ENCODE assay signal across 8 cellular contexts in genomic region chr7:65872776-65873581, GRCh38.
DNase-seq lines count a peak whose midpoint lies in the region; ATAC-seq, FAIRE-seq and TF ChIP-seq lines count a peak whose summit lies in the region.

VKORC1L1 (plus strand) TSS chr7:65873074; CDS start chr7:65873372, 298 bp downstream.

- peak within 1 kb of the TSS; percentile 94 for H3K4me3 ChIP-seq in OCI-LY3 (ENCODE audit: low read length)

- DNase-seq in D721Med (ENCODE audit: insufficient read length, low spot score) (peak; percentile 36), HuH-7 (ENCODE audit: low spot score) (peak; percentile 92), activated T-cell treated with anti-CD3 and anti-CD28 coated beads for 1 hour (ENCODE audit: low read depth) (peak; percentile 91), epidermal melanocyte (ENCODE audit: insufficient read length, low spot score) (peak; percentile 53), middle frontal gyrus (ENCODE audit: extremely low spot score, low spot score) (peak; percentile 83)
- DNase-seq in stimulated activated CD8-positive, alpha-beta memory T cell treated with anti-CD3 and anti-CD28 coated beads, Interleukin-15, amount 100 ng/mL, for 48 hours (ENCODE audit: low read depth in 2 of 2), result peak; percentile 93

- TF ChIP-seq CTCF in D721Med (IDR thresholded peaks at IDR 0.05; ENCODE audit: insufficient read depth, missing control alignments), result no peak
- TF ChIP-seq CTCF in OCI-LY3 (IDR thresholded peaks at IDR 0.05; ENCODE audit: low read depth, low read length), result no peak

- no peaks in the 10 kb centered on the region for H4K20me1 ChIP-seq in OCI-LY3 (ENCODE audit: insufficient read depth, low read length)

- peak within 1 kb of the TSS; percentile 88 for H3K9ac ChIP-seq in OCI-LY3 (ENCODE audit: low read length)

- H3K4me1 ChIP-seq in OCI-LY3 (ENCODE audit: low read length), result no peaks in the 10 kb centered on the region

- peak; percentile 83 for ATAC-seq in GM21526 (IDR thresholded peaks at IDR 0.05; ENCODE audit: low FRiP score, unreplicated experiment)

- H3K27me3 ChIP-seq in OCI-LY3 (ENCODE audit: low read depth, low read length), result no peaks in the 10 kb centered on the region

- peak within 1 kb of the TSS; percentile 58 for H3K27ac ChIP-seq in OCI-LY3 (ENCODE audit: low read length)

- no peaks in the 10 kb centered on the region for H3K36me3 ChIP-seq in OCI-LY3 (replicated peaks; ENCODE audit: low read depth, low read length)

- FAIRE-seq in D721Med (lab: Jason Lieb, UNC), result no peak

- peak within 1 kb of the TSS; percentile 89 for H3K4me2 ChIP-seq in OCI-LY3 (ENCODE audit: low read length)

- H3K79me2 ChIP-seq in OCI-LY3 (ENCODE audit: low read length), result peaks cover 32% of the 10 kb centered on the region

- no peak within 1 kb of the TSS for H2AFZ ChIP-seq in OCI-LY3 (ENCODE audit: low read depth, low read length)

- no peaks in the 10 kb centered on the region for H3K9me3 ChIP-seq in OCI-LY3 (ENCODE audit: insufficient read depth, low read length)

Comparison
In these comparisons a context has a peak if more than half of its experiments do, and no peak if none do; other contexts are left out.
1. Peak in every context shown above with its lines: DNase-seq, ATAC-seq, H3K4me3 ChIP-seq and H3K27ac ChIP-seq.
2. DNase-seq: peak in every context shown above with its lines; median percentile 93 in stimulated activated CD8-positive, alpha-beta memory T cell treated with anti-CD3 and anti-CD28 coated beads, Interleukin-15, amount 100 ng/mL, for 48 hours; 92 in HuH-7; 91 in activated T-cell treated with anti-CD3 and anti-CD28 coated beads for 1 hour; 83 in middle frontal gyrus; 53 in epidermal melanocyte; 36 in D721Med.